Comparison of ENCODE assay signal across 28 cellular contexts in the genomic region with DNA sequence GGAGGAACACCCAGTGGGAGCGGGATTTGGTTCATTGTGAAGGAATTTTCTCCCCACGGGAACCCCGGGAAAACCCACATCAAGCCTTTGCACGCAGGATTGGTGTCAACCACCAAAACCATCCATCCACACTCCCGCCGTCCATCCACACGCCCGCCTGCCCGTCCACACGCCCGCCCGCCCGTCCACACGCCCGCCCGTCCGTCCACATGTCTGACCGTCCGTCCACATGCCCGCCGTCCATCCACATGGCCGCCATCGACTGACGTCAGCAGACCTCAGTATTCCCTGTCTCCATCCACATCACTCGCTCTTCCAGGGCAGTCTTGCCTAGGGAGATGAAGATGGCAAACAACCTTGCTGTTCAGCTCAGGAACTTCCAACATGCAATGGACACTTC. TPM values are rescaled to one million over a fixed set of nuclear protein-coding genes. Genes with fewer than 3 reads are reported as not detected.
DNase-seq lines count a peak whose midpoint lies in the region; ATAC-seq lines count a peak whose summit lies in the region.
"Had no signal": no experiment of that assay in that cellular context is flagged by ENCODE, and none has a peak within 500 bp of the region (broad histone marks: within the 10 kb centered on the region; RNA-seq: fewer than 3 reads in every experiment).

No MANE protein-coding gene starts in this region.

- H4K20me1 ChIP-seq in BLaER1 treated with 17β-estradiol and CSF1 and Interleukin-3, amounts not matched to agents 10 nM and 100 nM = no peaks in the 10 kb centered on the region

- H3K9ac ChIP-seq in BLaER1 treated with 17β-estradiol and CSF1 and Interleukin-3, amounts not matched to agents 10 nM and 100 nM = no peak overlapping the region
- H3K9ac ChIP-seq: neural progenitor cell had no signal

- DNase-seq in activated CD8-positive, alpha-beta memory T cell treated with anti-CD3 and anti-CD28 coated beads, Interleukin-2, amount 50 U/mL, for 48 hours = peak; percentile 49
- DNase-seq in activated CD8-positive, alpha-beta memory T cell treated with anti-CD3 and anti-CD28 coated beads for 24 hours = no peak
- no peak for DNase-seq in activated T-helper 1 cell treated with anti-CD3 and anti-CD28 coated beads, Interleukin-12 subunit alpha, Interleukin-12 subunit beta, Interleukin-2, Interleukin-4 antibody, amounts not matched to agents 30 ng/mL and 10 ng/mL and 1 ng/mL, durations not matched to agents 14 hours and 24 hours and 36 hours (ENCODE audit: low spot score)
- peak; percentile 53 for DNase-seq in sciatic nerve (ENCODE audit: low spot score)
- DNase-seq in MV-4-11 (lab: John Stamatoyannopoulos, UW) = no peak
- DNase-seq in AG08396 (ENCODE audit: low spot score) = no peak
- DNase-seq: activated CD4-positive, alpha-beta T cell treated with anti-CD3 and anti-CD28 coated beads, Interleukin-2, amount 50 U/mL, for 1 hour; activated gamma-delta T cell treated with Interleukin-2 at 50 U/mL for 16 hours; amniotic stem cell; Calu3; glutamatergic neuron; lower lobe of right lung; NCI-H1105 treated with DMSO at 0.1 percent for 48 hours; NCI-H2029 treated with DMSO at 0.1 percent for 48 hours; NCI-H2227 treated with DMSO at 0.1 percent for 48 hours; NCI-H69; stimulated activated CD4-positive, alpha-beta T cell treated with anti-CD3 and anti-CD28 coated beads, Interleukin-12 subunit alpha, Interleukin-12 subunit beta, amount 100 ng/mL, for 4 hours; stimulated activated CD4-positive, alpha-beta T cell treated with anti-CD3 and anti-CD28 coated beads, Interleukin-4, amount 100 ng/mL, for 4 hours; stimulated activated naive CD4-positive, alpha-beta T cell treated with Interleukin-2 at 50 U/mL for 16 hours; T1000 had no signal

- H3K4me2 ChIP-seq in BLaER1 treated with 17β-estradiol and CSF1 and Interleukin-3, amounts not matched to agents 10 nM and 100 nM = peak overlapping the region; percentile 78 to 99 (median 86); a peak in 21 of 22 replicates
- H3K4me2 ChIP-seq: neural progenitor cell had no signal

- H3K27me3 Mint-ChIP-seq in activated T-helper 1 cell treated with anti-CD3 and anti-CD28 coated beads, Interleukin-12 subunit alpha, Interleukin-12 subunit beta, Interleukin-2, Interleukin-4 antibody, amounts not matched to agents 30 ng/mL and 10 ng/mL and 1 ng/mL, durations not matched to agents 14 hours and 24 hours and 36 hours (ENCODE audit: insufficient read depth) = peaks cover 6% of the 10 kb centered on the region

- peaks cover 93 to 97% (median 95%) of the 10 kb centered on the region in 10 experiments for H3K4me1 ChIP-seq in BLaER1 treated with 17β-estradiol and CSF1 and Interleukin-3, amounts not matched to agents 10 nM and 100 nM

- H3K9me3 Mint-ChIP-seq in activated T-helper 1 cell treated with anti-CD3 and anti-CD28 coated beads, Interleukin-12 subunit alpha, Interleukin-12 subunit beta, Interleukin-2, Interleukin-4 antibody, amounts not matched to agents 30 ng/mL and 10 ng/mL and 1 ng/mL, durations not matched to agents 14 hours and 24 hours and 36 hours = no peaks in the 10 kb centered on the region
- H3K9me3 Mint-ChIP-seq: neural progenitor cell had no signal

- intact Hi-C loops in activated T-helper 1 cell treated with anti-CD3 and anti-CD28 coated beads, Interleukin-12 subunit alpha, Interleukin-12 subunit beta, Interleukin-2, Interleukin-4 antibody, amounts not matched to agents 30 ng/mL and 10 ng/mL and 1 ng/mL, durations not matched to agents 14 hours and 24 hours and 36 hours (cut with micrococcal nuclease) = no loop called here
- intact Hi-C loops in sciatic nerve (cut with DNase I) = no loop called here

- no peaks in the 10 kb centered on the region for H3K36me3 ChIP-seq in BLaER1 treated with 17β-estradiol and CSF1 and Interleukin-3, amounts not matched to agents 10 nM and 100 nM
- H3K36me3 ChIP-seq: lower lobe of right lung, neural progenitor cell, thoracic aorta, vagina had no signal

- ATAC-seq in sciatic nerve (no peak), HG03354 (IDR thresholded peaks at IDR 0.05; ENCODE audit: poor library complexity, severe bottlenecking, unreplicated experiment) (no peak)
- ATAC-seq: K562, lower lobe of right lung, right cardiac atrium had no signal

- H3K4me3 ChIP-seq in BLaER1 treated with 17β-estradiol and CSF1 and Interleukin-3, amounts not matched to agents 10 nM and 100 nM = no peak overlapping the region
- H3K4me3 ChIP-seq: K562, lower lobe of right lung, neural progenitor cell, thoracic aorta, vagina had no signal

- peak overlapping the region; percentile 71 for H3K27ac Mint-ChIP-seq in activated T-helper 1 cell treated with anti-CD3 and anti-CD28 coated beads, Interleukin-12 subunit alpha, Interleukin-12 subunit beta, Interleukin-2, Interleukin-4 antibody, amounts not matched to agents 30 ng/mL and 10 ng/mL and 1 ng/mL, durations not matched to agents 14 hours and 24 hours and 36 hours

- no peak overlapping the region for H3K27ac ChIP-seq in BLaER1 treated with 17β-estradiol and CSF1 and Interleukin-3, amounts not matched to agents 10 nM and 100 nM
- H3K27ac ChIP-seq: epithelial cell of prostate, lower lobe of right lung, neural progenitor cell, thoracic aorta, vagina had no signal

- no peaks in the 10 kb centered on the region for H3K27me3 ChIP-seq in BLaER1 treated with 17β-estradiol and CSF1 and Interleukin-3, amounts not matched to agents 10 nM and 100 nM
- H3K27me3 ChIP-seq: neural progenitor cell, vagina had no signal

- peaks cover 34% of the 10 kb centered on the region for H3K4me1 Mint-ChIP-seq in activated T-helper 1 cell treated with anti-CD3 and anti-CD28 coated beads, Interleukin-12 subunit alpha, Interleukin-12 subunit beta, Interleukin-2, Interleukin-4 antibody, amounts not matched to agents 30 ng/mL and 10 ng/mL and 1 ng/mL, durations not matched to agents 14 hours and 24 hours and 36 hours (ENCODE audit: low read depth)

- H3K9me3 ChIP-seq in BLaER1 treated with 17β-estradiol and CSF1 and Interleukin-3, amounts not matched to agents 10 nM and 100 nM (replicated peaks in 1 of 11) = no peaks in the 10 kb centered on the region
- H3K9me3 ChIP-seq: lower lobe of right lung, thoracic aorta, vagina had no signal

- no peak overlapping the region for H3K4me3 Mint-ChIP-seq in activated T-helper 1 cell treated with anti-CD3 and anti-CD28 coated beads, Interleukin-12 subunit alpha, Interleukin-12 subunit beta, Interleukin-2, Interleukin-4 antibody, amounts not matched to agents 30 ng/mL and 10 ng/mL and 1 ng/mL, durations not matched to agents 14 hours and 24 hours and 36 hours
- H3K4me3 Mint-ChIP-seq: neural progenitor cell had no signal

- no peaks in the 10 kb centered on the region for H3K36me3 Mint-ChIP-seq in activated T-helper 1 cell treated with anti-CD3 and anti-CD28 coated beads, Interleukin-12 subunit alpha, Interleukin-12 subunit beta, Interleukin-2, Interleukin-4 antibody, amounts not matched to agents 30 ng/mL and 10 ng/mL and 1 ng/mL, durations not matched to agents 14 hours and 24 hours and 36 hours (ENCODE audit: low read depth)
- H3K36me3 Mint-ChIP-seq: neural progenitor cell had no signal

RNA-seq across cellular contexts. Expression of a gene that starts 6.7 kb away (rescaled TPM):
- total RNA-seq in activated T-helper 1 cell treated with anti-CD3 and anti-CD28 coated beads, Interleukin-12 subunit alpha, Interleukin-12 subunit beta, Interleukin-2, Interleukin-4 antibody, amounts not matched to agents 30 ng/mL and 10 ng/mL and 1 ng/mL, durations not matched to agents 14 hours and 24 hours and 36 hours = 24.6 and 24.9 TPM in 2 replicates
- 3.2 TPM for total RNA-seq in sciatic nerve

RNA-seq across cellular contexts. Expression of a gene that starts 51.1 kb away (rescaled TPM):
- total RNA-seq in activated T-helper 1 cell treated with anti-CD3 and anti-CD28 coated beads, Interleukin-12 subunit alpha, Interleukin-12 subunit beta, Interleukin-2, Interleukin-4 antibody, amounts not matched to agents 30 ng/mL and 10 ng/mL and 1 ng/mL, durations not matched to agents 14 hours and 24 hours and 36 hours = 62.5 and 63.7 TPM in 2 replicates
- 5.5 TPM for total RNA-seq in sciatic nerve

Comparison
In these comparisons a context has a peak if more than half of its experiments do, and no peak if none do; other contexts are left out.
1. DNase-seq: peak in activated CD8-positive, alpha-beta memory T cell treated with anti-CD3 and anti-CD28 coated beads, Interleukin-2, amount 50 U/mL, for 48 hours (single experiment) and sciatic nerve (single experiment); none in activated CD8-positive, alpha-beta memory T cell treated with anti-CD3 and anti-CD28 coated beads for 24 hours (single experiment), activated T-helper 1 cell treated with anti-CD3 and anti-CD28 coated beads, Interleukin-12 subunit alpha, Interleukin-12 subunit beta, Interleukin-2, Interleukin-4 antibody, amounts not matched to agents 30 ng/mL and 10 ng/mL and 1 ng/mL, durations not matched to agents 14 hours and 24 hours and 36 hours (single experiment), MV-4-11 (single experiment) and AG08396 (single experiment).